ENCODE assay signal across 10 cellular contexts in genomic region chrX:14529288-14529989, GRCh38. TPM values are rescaled to one million over a fixed set of nuclear protein-coding genes. Genes with fewer than 3 reads are reported as not detected.
A peak's percentile ranks its signal among the peaks of the same experiment; 100 is the strongest.
DNase-seq lines count a peak whose midpoint lies in the region; ATAC-seq lines count a peak whose summit lies in the region.
"Had no signal": no experiment of that assay in that cellular context is flagged by ENCODE, and none has a peak within 500 bp of the region (broad histone marks: within the 10 kb centered on the region; RNA-seq: fewer than 3 reads in every experiment).

Gene GLRA2, plus strand, starts transcription at chrX:14529536. Its CDS starts 522 bp downstream, at chrX:14530058.

- H3K27ac Mint-ChIP-seq in activated CD4-positive, alpha-beta T cell treated with anti-CD3 and anti-CD28 coated beads, Interleukin-2, amount 10 ng/mL, durations not matched to agents 24 days and 14 days: no peak within 1 kb of the TSS
- no peak within 1 kb of the TSS for H3K27ac Mint-ChIP-seq in immature natural killer cell
- H3K27ac Mint-ChIP-seq in activated naive CD8-positive, alpha-beta T cell treated with anti-CD3 and anti-CD28 coated beads for 36 hours: no peak within 1 kb of the TSS
- H3K27ac Mint-ChIP-seq: activated naive CD4-positive, alpha-beta T cell treated with anti-CD3 and anti-CD28 coated beads, Interleukin-2, amount 50 U/mL, for 24 hours; CD4-positive, alpha-beta T cell had no signal

- DNase-seq in activated CD4-positive, alpha-beta T cell treated with anti-CD3 and anti-CD28 coated beads, Interleukin-2, amount 10 ng/mL, durations not matched to agents 24 days and 14 days: peak; percentile 66
- DNase-seq in activated CD4-positive, alpha-beta T cell treated with anti-CD3 and anti-CD28 coated beads, Interleukin-2, amount 50 U/mL, for 4 hours: no peak
- DNase-seq in SK-MEL-5 (ENCODE audit: low read depth, low spot score): peak; percentile 33
- DNase-seq in head of caudate nucleus: peak in 25 of 42 donors; percentile 2 to 43 (median 11)
- peak; percentile 2 for DNase-seq in stromal cell of bone marrow (ENCODE audit: low read depth)
- DNase-seq in immature natural killer cell: no peak
- DNase-seq in activated naive CD8-positive, alpha-beta T cell treated with anti-CD3 and anti-CD28 coated beads for 36 hours: no peak

- in situ Hi-C loops in SK-MEL-5 (cut with HindIII; ENCODE audit: low pct_unique_long_range_greater_than_20kb, low sequenced_read_pairs): no loop called here

- peaks cover 2% of the 10 kb centered on the region for H3K4me1 Mint-ChIP-seq in activated CD4-positive, alpha-beta T cell treated with anti-CD3 and anti-CD28 coated beads, Interleukin-2, amount 10 ng/mL, durations not matched to agents 24 days and 14 days
- H3K4me1 Mint-ChIP-seq in immature natural killer cell: no peaks in the 10 kb centered on the region
- peaks cover 2% of the 10 kb centered on the region for H3K4me1 Mint-ChIP-seq in activated naive CD8-positive, alpha-beta T cell treated with anti-CD3 and anti-CD28 coated beads for 36 hours
- H3K4me1 Mint-ChIP-seq: activated naive CD4-positive, alpha-beta T cell treated with anti-CD3 and anti-CD28 coated beads, Interleukin-2, amount 50 U/mL, for 24 hours had no signal

- peaks cover 3% of the 10 kb centered on the region for H3K27me3 Mint-ChIP-seq in activated CD4-positive, alpha-beta T cell treated with anti-CD3 and anti-CD28 coated beads, Interleukin-2, amount 10 ng/mL, durations not matched to agents 24 days and 14 days
- H3K27me3 Mint-ChIP-seq in immature natural killer cell (ENCODE audit: low read depth in 3 of 3): peaks cover 0 to 16% (median 3%) of the 10 kb centered on the region in 3 donors
- H3K27me3 Mint-ChIP-seq in activated naive CD8-positive, alpha-beta T cell treated with anti-CD3 and anti-CD28 coated beads for 36 hours: peaks cover 7% of the 10 kb centered on the region

- H3K9me3 Mint-ChIP-seq in activated CD4-positive, alpha-beta T cell treated with anti-CD3 and anti-CD28 coated beads, Interleukin-2, amount 10 ng/mL, durations not matched to agents 24 days and 14 days: no peaks in the 10 kb centered on the region
- peaks cover 0 to 7% (median 0%) of the 10 kb centered on the region in 6 donors for H3K9me3 Mint-ChIP-seq in immature natural killer cell
- H3K9me3 Mint-ChIP-seq in activated naive CD8-positive, alpha-beta T cell treated with anti-CD3 and anti-CD28 coated beads for 36 hours: no peaks in the 10 kb centered on the region
- H3K9me3 Mint-ChIP-seq: activated naive CD4-positive, alpha-beta T cell treated with anti-CD3 and anti-CD28 coated beads, Interleukin-2, amount 50 U/mL, for 24 hours; CD4-positive, alpha-beta T cell had no signal

- no peaks in the 10 kb centered on the region for H3K36me3 Mint-ChIP-seq in activated CD4-positive, alpha-beta T cell treated with anti-CD3 and anti-CD28 coated beads, Interleukin-2, amount 10 ng/mL, durations not matched to agents 24 days and 14 days (ENCODE audit: low read depth)
- H3K36me3 Mint-ChIP-seq in immature natural killer cell: no peaks in the 10 kb centered on the region
- no peaks in the 10 kb centered on the region for H3K36me3 Mint-ChIP-seq in activated naive CD8-positive, alpha-beta T cell treated with anti-CD3 and anti-CD28 coated beads for 36 hours
- H3K36me3 Mint-ChIP-seq: activated naive CD4-positive, alpha-beta T cell treated with anti-CD3 and anti-CD28 coated beads, Interleukin-2, amount 50 U/mL, for 24 hours had no signal

- no peak for ATAC-seq in GM19397 (IDR thresholded peaks at IDR 0.05; ENCODE audit: unreplicated experiment)

- peak within 1 kb of the TSS; percentile 42 for H3K4me3 Mint-ChIP-seq in activated CD4-positive, alpha-beta T cell treated with anti-CD3 and anti-CD28 coated beads, Interleukin-2, amount 10 ng/mL, durations not matched to agents 24 days and 14 days
- no peak within 1 kb of the TSS for H3K4me3 Mint-ChIP-seq in immature natural killer cell
- H3K4me3 Mint-ChIP-seq in activated naive CD8-positive, alpha-beta T cell treated with anti-CD3 and anti-CD28 coated beads for 36 hours: no peak within 1 kb of the TSS
- H3K4me3 Mint-ChIP-seq: activated naive CD4-positive, alpha-beta T cell treated with anti-CD3 and anti-CD28 coated beads, Interleukin-2, amount 50 U/mL, for 24 hours; CD4-positive, alpha-beta T cell had no signal

- intact Hi-C loops in activated CD4-positive, alpha-beta T cell treated with anti-CD3 and anti-CD28 coated beads, Interleukin-2, amount 10 ng/mL, durations not matched to agents 24 days and 14 days (cut with micrococcal nuclease): loop anchor here (2.0 kb wide), 1 partner anchor 435 kb away; no protein-coding TSS in a partner anchor
- intact Hi-C loops in head of caudate nucleus (cut with DNase I): no loop called here

RNA-seq across cellular contexts. Expression of gene GLRA2, which starts in this region (rescaled TPM):
- not detected in 2 replicates for total RNA-seq in activated CD4-positive, alpha-beta T cell treated with anti-CD3 and anti-CD28 coated beads, Interleukin-2, amount 10 ng/mL, durations not matched to agents 24 days and 14 days
- total RNA-seq in SK-MEL-5 (2014; rRNA removed; shearing (Covaris generic)): not detected in 2 replicates
- polyA plus RNA-seq in SK-MEL-5 (2015; cell fraction: cytosol; rRNA removed): not detected in 2 replicates
- 0.62 TPM in 1 of 2 replicates, not detected in the other for polyA plus RNA-seq in SK-MEL-5 (2015; cell fraction: nucleus; rRNA removed)
- polyA plus RNA-seq in immature natural killer cell: not detected
- not detected for total RNA-seq in activated naive CD8-positive, alpha-beta T cell treated with anti-CD3 and anti-CD28 coated beads for 36 hours
- total RNA-seq: CD4-positive, alpha-beta T cell had no signal

Comparison
In these comparisons a context has a peak if more than half of its experiments do, and no peak if none do; other contexts are left out.
1. Peak in DNase-seq in activated CD4-positive, alpha-beta T cell treated with anti-CD3 and anti-CD28 coated beads, Interleukin-2, amount 10 ng/mL, durations not matched to agents 24 days and 14 days; RNA of the gene not detected or under 1 TPM.
2. Peak in DNase-seq in SK-MEL-5; RNA of the gene not detected or under 1 TPM.
3. DNase-seq: peak in head of caudate nucleus (25 of 42) and stromal cell of bone marrow (single experiment); none in activated CD4-positive, alpha-beta T cell treated with anti-CD3 and anti-CD28 coated beads, Interleukin-2, amount 50 U/mL, for 4 hours (0 of 2), immature natural killer cell (0 of 3) and activated naive CD8-positive, alpha-beta T cell treated with anti-CD3 and anti-CD28 coated beads for 36 hours (single experiment).